27 cellular contexts compared by ENCODE assay signal in genomic region chr4:165361804-165362203, GRCh38.
"Had no signal": no experiment of that assay in that cellular context is flagged by ENCODE, and none has a peak within 500 bp of the region (broad histone marks: within the 10 kb centered on the region; RNA-seq: fewer than 3 reads in every experiment).

No MANE protein-coding gene starts in this region.

- H3K9me3 ChIP-seq: stomach, suprapubic skin, testis, thoracic aorta, thyroid gland, tibial artery, tibial nerve, transverse colon, upper lobe of left lung, upper lobe of right lung, uterus, vagina had no signal

- ATAC-seq: stimulated activated effector memory CD8-positive, alpha-beta T cell treated with anti-CD3 and anti-CD28 coated beads, Interleukin-12 subunit alpha, Interleukin-12 subunit beta, amount 100 ng/mL, for 72 hours; stimulated activated memory B cell treated with anti-CD40 and anti-IgM and Interleukin-4, amounts not matched to agents 10 μg/mL and 1 μg/mL and 100 μg/mL, for 72 hours; stimulated activated naive B cell treated with anti-CD40 and anti-IgM and Interleukin-4, amounts not matched to agents 10 μg/mL and 1 μg/mL and 100 μg/mL, for 72 hours; stimulated activated naive CD8-positive, alpha-beta T cell treated with anti-CD3 and anti-CD28 coated beads, Interleukin-15, amount 100 ng/mL, for 72 hours; stimulated activated naive CD8-positive, alpha-beta T cell treated with anti-CD3 and anti-CD28 coated beads, Interleukin-15, Interleukin-2, amounts not matched to agents 100 U/mL and 50 U/mL, for 24 hours had no signal

- H3K36me3 ChIP-seq: stomach, suprapubic skin, thoracic aorta, thyroid gland, tibial artery, tibial nerve, transverse colon, upper lobe of left lung, upper lobe of right lung, uterus, vagina had no signal

- H3K27me3 ChIP-seq: stomach, suprapubic skin, testis, thyroid gland, tibial nerve, transverse colon, upper lobe of left lung, upper lobe of right lung, uterus, vagina had no signal

- FAIRE-seq: urothelium cell line had no signal

- DNase-seq: stimulated activated CD4-positive, alpha-beta T cell treated with anti-CD3 and anti-CD28 coated beads, Interleukin-2, amount 100 ng/mL, for 48 hours; stimulated activated CD4-positive, alpha-beta T cell treated with anti-CD3 and anti-CD28 coated beads, Interleukin-4, amount 100 ng/mL, for 1 hour; stimulated activated CD4-positive, alpha-beta T cell treated with anti-CD3 and anti-CD28 coated beads, Interleukin-4, amount 100 ng/mL, for 24 hours; stimulated activated CD4-positive, alpha-beta T cell treated with anti-CD3 and anti-CD28 coated beads, Interleukin-4, amount 100 ng/mL, for 4 hours; stimulated activated CD8-positive, alpha-beta memory T cell treated with anti-CD3 and anti-CD28 coated beads, Interleukin-4, amount 100 ng/mL, for 48 hours; stimulated activated naive B cell treated with anti-CD40 and anti-IgM and Interleukin-4, amounts not matched to agents 10 μg/mL and 1 μg/mL and 100 μg/mL, for 72 hours; stimulated activated naive CD4-positive, alpha-beta T cell; stimulated activated naive CD4-positive, alpha-beta T cell treated with Interleukin-2 at 50 U/mL for 16 hours; stimulated activated naive CD8-positive, alpha-beta T cell treated with anti-CD3 and anti-CD28 coated beads, Interleukin-15, amount 100 ng/mL, for 72 hours; stimulated activated naive CD8-positive, alpha-beta T cell treated with anti-CD3 and anti-CD28 coated beads, Interleukin-15, Interleukin-2, amounts not matched to agents 100 U/mL and 50 U/mL, for 24 hours; stomach; substantia nigra; testis; thyroid gland; tibial artery; transverse colon; trophoblast cell; upper lobe of left lung; upper lobe of right lung; uterus had no signal

- H3K4me3 ChIP-seq: stomach, suprapubic skin, testis, thoracic aorta, thyroid gland, tibial artery, tibial nerve, transverse colon, upper lobe of left lung, upper lobe of right lung, uterus, vagina had no signal

- H3K27ac ChIP-seq: stomach, suprapubic skin, testis, thoracic aorta, thyroid gland, tibial artery, tibial nerve, transverse colon, upper lobe of left lung, upper lobe of right lung, uterus, vagina had no signal

- H3K4me1 ChIP-seq: stomach, testis, thyroid gland, tibial artery, tibial nerve, uterus, vagina had no signal
